ENCODE assay signal across 14 cellular contexts in genomic region chr6:75209432-75209723, GRCh38. TPM values are rescaled to one million over a fixed set of nuclear protein-coding genes. Genes with fewer than 3 reads are reported as not detected.
DNase-seq lines count a peak whose midpoint lies in the region; ATAC-seq and TF ChIP-seq lines count a peak whose summit lies in the region.
"Had no signal": no experiment of that assay in that cellular context is flagged by ENCODE, and none has a peak within 500 bp of the region (broad histone marks: within the 10 kb centered on the region; RNA-seq: fewer than 3 reads in every experiment).

No MANE protein-coding gene starts in this region.

- no peaks in the 10 kb centered on the region for H3K36me3 ChIP-seq in IMR-90 (ENCODE audit: control insufficient read depth, insufficient read depth, low read length)
- no peaks in the 10 kb centered on the region for H3K36me3 ChIP-seq in neuronal stem cell (replicated peaks in 1 of 2; ENCODE audit: control insufficient read depth in 2 of 2, insufficient read depth in 2 of 2, low read length in 2 of 2)
- H3K36me3 ChIP-seq in lower lobe of right lung, result no peaks in the 10 kb centered on the region
- H3K36me3 ChIP-seq: BE2C had no signal

- H3K4ac ChIP-seq in IMR-90 (ENCODE audit: low read depth, low read length), result no peak overlapping the region
- no peak overlapping the region for H3K4ac ChIP-seq in neuronal stem cell (ENCODE audit: low read length)

- dilution Hi-C loops in IMR-90 (cut with HindIII; ENCODE audit: low sequenced_read_pairs, unreplicated experiment), result no loop called here

- peaks cover 77% of the 10 kb centered on the region for H3K27me3 Mint-ChIP-seq in T-helper 17 cell

- peak overlapping the region; percentile 37; the same call in 1 of the 3 replicates for H2BK15ac ChIP-seq in IMR-90 (ENCODE audit: low read depth, low read length)
- no peak overlapping the region for H2BK15ac ChIP-seq in neuronal stem cell (ENCODE audit: low read length)

- H3K23ac ChIP-seq in IMR-90 (ENCODE audit: low read depth, low read length), result no peak overlapping the region
- no peak overlapping the region for H3K23ac ChIP-seq in neuronal stem cell (ENCODE audit: low read depth, low read length, poor library complexity)

- H3K9ac ChIP-seq in IMR-90 (ENCODE audit: low read depth, low read length) (no peak overlapping the region), neuronal stem cell (ENCODE audit: low read depth, low read length, poor library complexity) (no peak overlapping the region)

- H3K4me3 ChIP-seq in IMR-90 (ENCODE audit: insufficient read depth, low read depth, low read length) (no peak overlapping the region), neuronal stem cell (ENCODE audit: low read length in 2 of 2) (no peak overlapping the region), lower lobe of right lung (no peak overlapping the region)
- H3K4me3 ChIP-seq: GM12878 had no signal

- H4K5ac ChIP-seq in IMR-90 (ENCODE audit: low read depth, low read length), result no peak overlapping the region

- H3K56ac ChIP-seq in IMR-90 (ENCODE audit: extremely low read depth, insufficient read depth, low read length), result no peak overlapping the region

- H3K18ac ChIP-seq in IMR-90 (ENCODE audit: low read depth, low read length), result no peak overlapping the region
- no peak overlapping the region for H3K18ac ChIP-seq in neuronal stem cell (ENCODE audit: low read length)

- no peak overlapping the region for H2BK12ac ChIP-seq in neuronal stem cell (ENCODE audit: low read length)

- no peak for TF ChIP-seq RAD21 in IMR-90 (IDR thresholded peaks at IDR 0.05; ENCODE audit: low read length)

- 0% methylated on average over 1 of the region's 4 CpGs; no CpG with 5 or more reads in 1 of the 2 experiments for WGBS in IMR-90 (ENCODE audit: extremely low coverage in 2 of 2, insufficient read length in 1 of 2), 2 experiments
- WGBS in neuronal stem cell (ENCODE audit: extremely low coverage in 2 of 2, insufficient read length in 2 of 2, insufficient replicate concordance in 1 of 2), 2 donors, result no CpG with 5 or more reads among the region's 4 CpGs

- H2BK120ac ChIP-seq in IMR-90 (ENCODE audit: low read depth, low read length), result no peak overlapping the region; the same call in 1 of the 2 replicates
- no peak overlapping the region for H2BK120ac ChIP-seq in neuronal stem cell (ENCODE audit: low read depth, low read length)

- peaks cover 10% of the 10 kb centered on the region for H3K36me3 Mint-ChIP-seq in T-helper 17 cell (ENCODE audit: low read depth)
- H3K36me3 Mint-ChIP-seq: CD4-positive, alpha-beta memory T cell had no signal

- no peak overlapping the region for H3K14ac ChIP-seq in IMR-90 (replicated peaks; ENCODE audit: low read depth, low read length)
- no peak overlapping the region for H3K14ac ChIP-seq in neuronal stem cell (ENCODE audit: low read length)

- no peak overlapping the region for H2AFZ ChIP-seq in IMR-90 (replicated peaks; ENCODE audit: low read length, poor library complexity)
- peak overlapping the region; percentile 7 for H2AFZ ChIP-seq in neuronal stem cell (ENCODE audit: low read length)

- H3K27me3 ChIP-seq in IMR-90 (ENCODE audit: control insufficient read depth, insufficient read depth, low read length) (no peaks in the 10 kb centered on the region), neuronal stem cell (ENCODE audit: control insufficient read depth in 3 of 3, insufficient read depth in 3 of 3, low read depth in 1 of 3, low read length in 3 of 3) (peaks cover 15 to 65% (median 44%) of the 10 kb centered on the region in 3 experiments), lower lobe of right lung (ENCODE audit: low read depth) (peaks cover 43% of the 10 kb centered on the region)

- TF ChIP-seq CTCF in IMR-90 (conservative IDR thresholded peaks at IDR 0.05; ENCODE audit: low read depth, low read length) (no peak), lower lobe of right lung (IDR thresholded peaks at IDR 0.05) (no peak)

- H2BK5ac ChIP-seq in IMR-90 (ENCODE audit: low read depth, low read length, poor library complexity, severe bottlenecking), result no peak overlapping the region
- H2BK5ac ChIP-seq in neuronal stem cell (ENCODE audit: low read length), result no peak overlapping the region

- peak overlapping the region; percentile 77 for H3K27ac Mint-ChIP-seq in T-helper 17 cell

- H3K27ac ChIP-seq in IMR-90 (ENCODE audit: insufficient read depth, low read length) (no peak overlapping the region), neuronal stem cell (replicated peaks; ENCODE audit: low read length) (no peak overlapping the region), lower lobe of right lung (no peak overlapping the region)
- H3K27ac ChIP-seq: C4-2B had no signal

- H3K79me1 ChIP-seq in IMR-90 (ENCODE audit: low read depth in 1 of 2, low read length in 2 of 2), result peaks cover 0 to 20% of the 10 kb centered on the region in 2 experiments; a peak in 2 of 4 replicates
- H3K79me1 ChIP-seq in neuronal stem cell (ENCODE audit: low read depth, low read length), result no peaks in the 10 kb centered on the region

- ATAC-seq in IMR-90 (ENCODE audit: low read depth) (no peak), T-helper 17 cell (no peak), lower lobe of right lung (no peak)

- H2AK5ac ChIP-seq in IMR-90 (ENCODE audit: low read depth, low read length) (peak overlapping the region; percentile 45; the same call in 1 of the 2 replicates), neuronal stem cell (ENCODE audit: low read depth, low read length) (no peak overlapping the region)

- peaks cover 8% of the 10 kb centered on the region; the same call in 1 of the 2 replicates for H4K20me1 ChIP-seq in IMR-90 (ENCODE audit: insufficient read depth, low read length)

- H4K91ac ChIP-seq in IMR-90 (ENCODE audit: insufficient read depth, low read depth, low read length) (no peak overlapping the region), neuronal stem cell (ENCODE audit: low read depth, low read length, poor library complexity) (no peak overlapping the region)

- CTCF ChIA-PET in IMR-90 (lab: Yijun Ruan, JAX), result interaction anchor here (0.5 to 1.9 kb wide), 15 partner anchors 11 to 1487 kb away, joined by 3 to 10 read pairs (median 4); no protein-coding TSS in a partner anchor

- peaks cover 37% of the 10 kb centered on the region for H3K4me1 Mint-ChIP-seq in T-helper 17 cell

- H2AK9ac ChIP-seq in IMR-90 (replicated peaks; ENCODE audit: low read depth, low read length, poor library complexity), result no peak overlapping the region

- in situ Hi-C loops in IMR-90 (cut with MboI; ENCODE audit: low sequenced_read_pairs), result loop anchor here (10.0 kb wide), 1 partner anchor 795 kb away; no protein-coding TSS in a partner anchor

- POLR2A ChIA-PET in IMR-90 (lab: Charles Lee; ENCODE audit: unreplicated experiment), result interaction anchor here (0.8 kb wide), 1 partner anchor 1412 kb away, joined by 3 read pairs; no protein-coding TSS in a partner anchor

- no peaks in the 10 kb centered on the region for H3K9me1 ChIP-seq in IMR-90 (ENCODE audit: insufficient read depth, low read length)

- DNase-seq in IMR-90, result no peak
- DNase-seq in NAMALWA (ENCODE audit: low spot score), result peak; percentile 4
- no peak for DNase-seq in T-helper 17 cell
- no peak for DNase-seq in neuronal stem cell (ENCODE audit: low spot score)
- DNase-seq in foreskin melanocyte, result no peak
- DNase-seq in activated CD4-positive, alpha-beta T cell treated with anti-CD3 and anti-CD28 coated beads for 4 hours, result no peak
- DNase-seq in lower lobe of right lung, result no peak

- no peak for TF ChIP-seq POLR2A in IMR-90 (IDR thresholded peaks at IDR 0.05; ENCODE audit: low read depth, low read length)

- H3K4me2 ChIP-seq in IMR-90 (ENCODE audit: low read depth, low read length) (no peak overlapping the region), neuronal stem cell (ENCODE audit: insufficient read depth, low read length, poor library complexity, severe bottlenecking) (no peak overlapping the region)

- no peaks in the 10 kb centered on the region for H3K9me3 ChIP-seq in IMR-90 (ENCODE audit: control insufficient read depth, insufficient read depth, low read length)
- H3K9me3 ChIP-seq in T-helper 17 cell (ENCODE audit: control insufficient read depth, low read length, poor library complexity, severe bottlenecking), result no peaks in the 10 kb centered on the region
- H3K9me3 ChIP-seq in neuronal stem cell (replicated peaks in 1 of 2; ENCODE audit: control insufficient read depth in 2 of 2, insufficient read depth in 1 of 2, low read depth in 1 of 2, low read length in 2 of 2), result no peaks in the 10 kb centered on the region
- H3K9me3 ChIP-seq in lower lobe of right lung, result no peaks in the 10 kb centered on the region
- H3K9me3 ChIP-seq: A549, BE2C had no signal

- intact Hi-C loops in IMR-90 (cut with micrococcal nuclease), result loop anchor here (1.0 to 10.0 kb wide), 6 partner anchors 217 to 1407 kb away; no protein-coding TSS in a partner anchor
- intact Hi-C loops in lower lobe of right lung (cut with DNase I), result no loop called here

- H3K4me3 Mint-ChIP-seq in T-helper 17 cell, result no peak overlapping the region

- no TSS peak for BruUV-seq in IMR-90 (replicated peaks; lab: Mats Ljungman, UMichigan)

- H2BK20ac ChIP-seq in IMR-90 (ENCODE audit: low read depth, low read length), result no peak overlapping the region

- H4K8ac ChIP-seq in IMR-90 (ENCODE audit: low read depth in 2 of 2, low read length in 2 of 2) (peak overlapping the region in 1 of 2 experiments; percentile 70; a peak in 2 of 4 replicates), neuronal stem cell (ENCODE audit: low read depth, low read length) (no peak overlapping the region)

- H3K4me1 ChIP-seq in IMR-90 (ENCODE audit: control insufficient read depth, insufficient read depth, low read length) (peaks cover 15% of the 10 kb centered on the region), neuronal stem cell (ENCODE audit: control insufficient read depth in 2 of 2, insufficient read depth in 1 of 2, low read depth in 1 of 2, low read length in 2 of 2) (peaks cover 4 to 20% of the 10 kb centered on the region in 2 donors), lower lobe of right lung (peaks cover 52% of the 10 kb centered on the region)
- H3K4me1 ChIP-seq: BE2C had no signal

TF ChIP-seq in IMR-90, 13 proteins besides CTCF, POLR2A, EP300 and RAD21:
- TF ChIP-seq FOS (IDR thresholded peaks at IDR 0.05; ENCODE audit: low read depth, low read length), result no peak
TF ChIP-seq in IMR-90: peak in this region for 0.

RNA-seq across cellular contexts. Expression of gene COL12A1, which starts 3.5 kb away (rescaled TPM):
- total RNA-seq in IMR-90 (2012; rRNA removed) (452 and 502 TPM in 2 replicates), T-helper 17 cell (under 1 TPM in 1 of 2 donors, not detected in 1; 0.08 TPM), lower lobe of right lung (36.6 TPM)
- polyA plus RNA-seq in IMR-90 (2012; rRNA removed), result 307 and 350 TPM in 2 replicates
- 147 and 190 TPM in 2 replicates for polyA plus RNA-seq in IMR-90 (2012; cell fraction: cytosol; rRNA removed)
- polyA plus RNA-seq in IMR-90 (2012; cell fraction: nucleus; rRNA removed; ENCODE audit: low replicate concordance), result 157 and 467 TPM in 2 replicates
- polyA plus RNA-seq in neuronal stem cell (2013, experiment 1 of 2), result 1.2 TPM
- polyA plus RNA-seq in neuronal stem cell (2013, experiment 2 of 2), result 0.98 TPM
- total RNA-seq: CD4-positive, alpha-beta memory T cell; G401 had no signal
- polyA plus RNA-seq: CD4-positive, alpha-beta memory T cell; HepG2 had no signal

RNA-seq across cellular contexts. Expression of gene COX7A2, which starts 34.2 kb away (rescaled TPM):
- 85.8 and 776 TPM in 2 replicates for total RNA-seq in IMR-90 (2012; rRNA removed)
- 174 and 185 TPM in 2 replicates for polyA plus RNA-seq in IMR-90 (2012; rRNA removed)
- 360 and 1,161 TPM in 2 replicates for polyA plus RNA-seq in IMR-90 (2012; cell fraction: cytosol; rRNA removed)
- polyA plus RNA-seq in IMR-90 (2012; cell fraction: nucleus; rRNA removed; ENCODE audit: low replicate concordance), result 39.2 and 183 TPM in 2 replicates
- 100 to 1,000 TPM; 189 to 214 TPM for total RNA-seq in T-helper 17 cell
- polyA plus RNA-seq in neuronal stem cell (2013, experiment 1 of 2), result 1,152 TPM
- polyA plus RNA-seq in neuronal stem cell (2013, experiment 2 of 2), result 1,071 TPM
- 267 TPM for total RNA-seq in lower lobe of right lung

Comparison
In these comparisons a context has a peak if more than half of its experiments do, and no peak if none do; other contexts are left out.
1. RNA of gene COL12A1, which starts 3.5 kb away (total RNA-seq): 452 to 502 TPM in IMR-90 and 36.6 TPM in lower lobe of right lung (single experiment); 0.08 TPM in T-helper 17 cell; every median in the first group is over 10 times any median in the second.